ENCODE assay signal across 9 cellular contexts in genomic region chr7:143395187-143396149, GRCh38. TPM values are rescaled to one million over a fixed set of nuclear protein-coding genes. Genes with fewer than 3 reads are reported as not detected.
A peak's percentile ranks its signal among the peaks of the same experiment; 100 is the strongest.
DNase-seq lines count a peak whose midpoint lies in the region; ATAC-seq, FAIRE-seq and TF ChIP-seq lines count a peak whose summit lies in the region.
"Had no signal": no experiment of that assay in that cellular context is flagged by ENCODE, and none has a peak within 500 bp of the region (broad histone marks: within the 10 kb centered on the region; RNA-seq: fewer than 3 reads in every experiment).

No MANE protein-coding gene starts in this region.

- H3K4me2 ChIP-seq in K562 (ENCODE audit: insufficient read depth, low read length) (no peak overlapping the region), mesenchymal stem cell (ENCODE audit: low read length, poor library complexity, severe bottlenecking) (no peak overlapping the region)

- no peaks in the 10 kb centered on the region for H3K9me3 Mint-ChIP-seq in CD4-positive, alpha-beta memory T cell

- peaks cover 23 to 60% of the 10 kb centered on the region in 2 donors for H3K36me3 Mint-ChIP-seq in CD4-positive, alpha-beta memory T cell

- no peak for DNase-seq in CD4-positive, alpha-beta memory T cell
- DNase-seq in K562 (ENCODE audit: extremely low read depth in 1 of 4, low spot score in 3 of 4) (peak; percentile 50 to 64 (median 61)), mesenchymal stem cell (no peak), NCI-H524 (lab: John Stamatoyannopoulos, UW) (no peak), omental fat pad (ENCODE audit: low spot score) (no peak), SK-N-DZ (ENCODE audit: low spot score) (no peak)
- DNase-seq: activated gamma-delta T cell treated with Interleukin-2 at 50 U/mL for 16 hours had no signal

- H2AFZ ChIP-seq in K562 (ENCODE audit: low read depth, low read length) (no peak overlapping the region), mesenchymal stem cell (ENCODE audit: low read depth, low read length) (no peak overlapping the region)

- TF ChIP-seq CTCF in K562 (IDR thresholded peaks at IDR 0.05 in 2 of 3, conservative IDR thresholded peaks at IDR 0.05 in 1 of 3; ENCODE audit: insufficient read depth in 2 of 3, low read depth in 1 of 3, low read length in 3 of 3) (peak; percentile 48 to 57 (median 52)), omental fat pad (IDR thresholded peaks at IDR 0.05) (no peak)

- no peak overlapping the region for H3K4me3 Mint-ChIP-seq in CD4-positive, alpha-beta memory T cell

- H4K20me1 ChIP-seq in K562 (replicated peaks; ENCODE audit: control insufficient read depth, insufficient read depth, low read length) = peaks cover 25% of the 10 kb centered on the region

- no TSS peak for BruUV-seq in K562 (replicated peaks; lab: Mats Ljungman, UMichigan)

- H3K9ac ChIP-seq in K562 (ENCODE audit: insufficient read depth in 1 of 2, low read depth in 2 of 2, low read length in 2 of 2) = peak overlapping the region in 1 of 2 experiments; percentile 21; a peak in 1 of 4 replicates
- H3K9ac ChIP-seq in mesenchymal stem cell (ENCODE audit: low read length) = no peak overlapping the region

- H3K4me1 Mint-ChIP-seq in CD4-positive, alpha-beta memory T cell = peaks cover 4 to 12% (median 9%) of the 10 kb centered on the region in 4 donors

- peak overlapping the region; percentile 50 for H2BK15ac ChIP-seq in mesenchymal stem cell (ENCODE audit: low read depth, poor library complexity, severe bottlenecking)

- no peak overlapping the region for H2BK5ac ChIP-seq in mesenchymal stem cell (ENCODE audit: low read depth, low read length, poor library complexity, severe bottlenecking)

- no peaks in the 10 kb centered on the region for H3K79me1 ChIP-seq in mesenchymal stem cell (replicated peaks; ENCODE audit: low read length, poor library complexity, severe bottlenecking)

- no peak overlapping the region for H4K8ac ChIP-seq in mesenchymal stem cell (ENCODE audit: low read length)

- H3K9me1 ChIP-seq in K562 (ENCODE audit: control insufficient read depth, insufficient read depth, low read length) = peaks cover 3% of the 10 kb centered on the region

- H3K36me3 ChIP-seq in CD4-positive, alpha-beta memory T cell (ENCODE audit: insufficient read depth, low read length) = peaks cover 44% of the 10 kb centered on the region
- H3K36me3 ChIP-seq in K562 (ENCODE audit: control insufficient read depth, insufficient read depth, low read length) (peaks cover 13% of the 10 kb centered on the region; the same call in 1 of the 3 replicates), mesenchymal stem cell (ENCODE audit: control insufficient read depth in 1 of 2, insufficient read depth in 2 of 2, low read depth in 1 of 2, low read length in 2 of 2) (peaks cover 21 to 27% of the 10 kb centered on the region in 2 experiments)

- no peaks in the 10 kb centered on the region for H3K79me2 ChIP-seq in K562 (ENCODE audit: control insufficient read depth, insufficient read depth, low read length)

- CTCF ChIA-PET in CD4-positive, alpha-beta memory T cell (lab: Charles Lee; ENCODE audit: partially characterized antibody) = interaction anchor here (1.2 to 2.0 kb wide), 4 partner anchors 12 to 50 kb away, joined by 3 to 6 read pairs (median 4); no protein-coding TSS in a partner anchor
- CTCF ChIA-PET in K562 (lab: Yijun Ruan, JAX; ENCODE audit: low intra/inter-chr PET ratio) = interaction anchor here (1.4 kb wide), 1 partner anchor 342 kb away, joined by 4 read pairs; no protein-coding TSS in a partner anchor

- no peak for TF ChIP-seq POLR2A in K562 (conservative IDR thresholded peaks at IDR 0.05)

- peak; percentile 49 for ATAC-seq in HG02981 (IDR thresholded peaks at IDR 0.05; ENCODE audit: unreplicated experiment)
- peak; percentile 72 for ATAC-seq in K562
- no peak for ATAC-seq in HG02642 (IDR thresholded peaks at IDR 0.05; ENCODE audit: poor library complexity, unreplicated experiment)
- ATAC-seq in omental fat pad (ENCODE audit: low FRiP score) = no peak

- FAIRE-seq in K562 (lab: Jason Lieb, UNC) = peak; percentile 72

- H3K27ac ChIP-seq in CD4-positive, alpha-beta memory T cell (ENCODE audit: low read depth, low read length) = no peak overlapping the region
- H3K27ac ChIP-seq in K562 (ENCODE audit: extremely low read depth, low read depth, low read length) (no peak overlapping the region), mesenchymal stem cell (ENCODE audit: low read length, poor library complexity, severe bottlenecking) (no peak overlapping the region)

- WGBS in K562 (ENCODE audit: insufficient coverage, low coverage, missing lambda C conversion rate) = 8% methylated on average over 21 of the region's 21 CpGs
- 87% methylated on average over 21 of the region's 21 CpGs for WGBS in mesenchymal stem cell

- intact Hi-C loops in CD4-positive, alpha-beta memory T cell (cut with micrococcal nuclease) = no loop called here
- intact Hi-C loops in K562 (cut with micrococcal nuclease) = no loop called here

- no peak overlapping the region for H3K18ac ChIP-seq in mesenchymal stem cell (ENCODE audit: low read depth in 1 of 2, low read length in 2 of 2)

- POLR2A ChIA-PET in CD4-positive, alpha-beta memory T cell (lab: Charles Lee; ENCODE audit: partially characterized antibody) = interaction anchor here (1.1 to 6.7 kb wide), 5 partner anchors 11 to 146 kb away, joined by 3 to 42 read pairs (median 6); partner anchors contain the start of genes EPHA1 and ZYX
- POLR2A ChIA-PET in K562 (lab: Yijun Ruan, JAX) = interaction anchor here (0.8 to 9.7 kb wide), 5 partner anchors 7 to 11 kb away, joined by 3 to 131 read pairs (median 4); partner anchors contain the start of gene EPHA1

- H3K14ac ChIP-seq in mesenchymal stem cell (ENCODE audit: low read length in 2 of 2) = no peak overlapping the region

- no peaks in the 10 kb centered on the region for H3K27me3 ChIP-seq in CD4-positive, alpha-beta memory T cell (ENCODE audit: insufficient read depth, low read length)
- H3K27me3 ChIP-seq in K562 (ENCODE audit: control insufficient read depth in 2 of 2, insufficient read depth in 2 of 2, low read length in 2 of 2) = peaks cover 38 to 68% of the 10 kb centered on the region in 2 experiments; a peak in 4 of 5 replicates
- no peaks in the 10 kb centered on the region for H3K27me3 ChIP-seq in mesenchymal stem cell (ENCODE audit: control insufficient read depth in 1 of 2, insufficient read depth in 1 of 2, low read length in 2 of 2)

- in situ Hi-C loops in K562 (cut with MboI) = no loop called here

- no peak overlapping the region for H3K4ac ChIP-seq in mesenchymal stem cell (ENCODE audit: low read depth in 1 of 2, low read length in 2 of 2)

- H2BK12ac ChIP-seq in mesenchymal stem cell (ENCODE audit: low read length in 2 of 2) = no peak overlapping the region

- H3K27ac Mint-ChIP-seq in CD4-positive, alpha-beta memory T cell = peak overlapping the region in 6 of 7 donors; percentile 1 to 85 (median 46)

- H3K9me3 ChIP-seq in CD4-positive, alpha-beta memory T cell (ENCODE audit: control insufficient read depth in 1 of 2, low read length in 2 of 2) = no peaks in the 10 kb centered on the region
- H3K9me3 ChIP-seq in K562 (replicated peaks; ENCODE audit: control insufficient read depth, insufficient read depth, low read depth, low read length) = no peaks in the 10 kb centered on the region
- no peaks in the 10 kb centered on the region for H3K9me3 ChIP-seq in mesenchymal stem cell (ENCODE audit: control insufficient read depth, low read length)

- H3K4me3 ChIP-seq in CD4-positive, alpha-beta memory T cell (ENCODE audit: low read length in 2 of 2) = no peak overlapping the region
- H3K4me3 ChIP-seq in K562 (no peak overlapping the region), mesenchymal stem cell (ENCODE audit: insufficient read depth in 1 of 2, low read depth in 1 of 2, low read length in 2 of 2) (no peak overlapping the region)

- no peak overlapping the region for H2AK5ac ChIP-seq in mesenchymal stem cell (ENCODE audit: low read length, severe bottlenecking)

- no peak for TF ChIP-seq EP300 in K562 (IDR thresholded peaks at IDR 0.05; ENCODE audit: low read length)

- no peaks in the 10 kb centered on the region for H3K4me1 ChIP-seq in CD4-positive, alpha-beta memory T cell (ENCODE audit: insufficient read depth, low read length)
- H3K4me1 ChIP-seq in K562 (replicated peaks in 1 of 2; ENCODE audit: control insufficient read depth in 2 of 2, insufficient read depth in 2 of 2, low read length in 2 of 2) (peaks cover 0 to 20% of the 10 kb centered on the region in 2 experiments; a peak in 2 of 5 replicates), mesenchymal stem cell (ENCODE audit: control insufficient read depth, insufficient read depth, low read depth, low read length) (peaks cover 16% of the 10 kb centered on the region)

- H3K27me3 Mint-ChIP-seq in CD4-positive, alpha-beta memory T cell = no peaks in the 10 kb centered on the region

- no peak overlapping the region for H4K91ac ChIP-seq in mesenchymal stem cell (ENCODE audit: low read length)

- no peak overlapping the region for H3K23ac ChIP-seq in mesenchymal stem cell (ENCODE audit: low read length in 2 of 2)

- no peak overlapping the region for H2BK120ac ChIP-seq in mesenchymal stem cell (ENCODE audit: low read depth, low read length)

- TF ChIP-seq RAD21 in K562 (CRISPR knock-in tag; conservative IDR thresholded peaks at IDR 0.05 in 1 of 2, IDR thresholded peaks at IDR 0.05 in 1 of 2) = no peak; a peak in 1 of 4 replicates

RNA-seq across cellular contexts. Expression of gene EPHA1, which starts 13.2 kb away (rescaled TPM):
- total RNA-seq in CD4-positive, alpha-beta memory T cell = 10 to 100 TPM; 30.7 to 34.4 TPM
- 10 to 100 TPM in 1 of 2 donors, 1 to 10 TPM in 1; 4.2 to 14.4 TPM for polyA plus RNA-seq in CD4-positive, alpha-beta memory T cell
- 0.37 TPM in 1 of 2 replicates, not detected in the other for total RNA-seq in K562 (2011; cell fraction: chromatin; rRNA removed; ENCODE audit: low replicate concordance)
- total RNA-seq in K562 (2011; cell fraction: nucleolus; rRNA removed) = 0.26 and 0.67 TPM in 2 replicates
- 0.37 TPM in 1 of 2 replicates, not detected in the other for total RNA-seq in K562 (2011; cell fraction: nucleoplasm; rRNA removed)
- total RNA-seq in K562 (2014; rRNA removed) (not detected in 2 replicates), K562 (2014; rRNA removed; fragmentation: Illumina TruSeq; extraction: Trizol) (not detected in 2 replicates), K562 (2015; rRNA removed; fragmentation: Illumina TruSeq; extraction: Trizol) (not detected in 2 replicates), K562 (2021) (0.22 and 0.25 TPM in 2 replicates), omental fat pad (under 1 TPM in 2 of 4 donors, not detected in 2; 0.13 to 0.46 TPM)
- polyA plus RNA-seq in K562 (2011; rRNA removed) (0.07 and 0.32 TPM in 2 replicates), K562 (2014; fragmentation: Illumina TruSeq; extraction: Trizol) (not detected in 2 replicates), K562 (2014; fragmentation: Nextera tagmentation; extraction: Ambion mirVana) (not detected), K562 (2014; rRNA removed) (0.05 and 0.57 TPM in 2 replicates)
- polyA plus RNA-seq in K562 (2011; cell fraction: cytosol; rRNA removed) = 0.03 and 0.39 TPM in 2 replicates
- 0.25 and 1.1 TPM in 2 replicates for polyA plus RNA-seq in K562 (2011; cell fraction: nucleus; rRNA removed)
- 2.7 and 3.5 TPM in 2 replicates for polyA plus RNA-seq in K562 (2012)
- polyA minus RNA-seq in K562 (2011; rRNA and poly(A)+ RNA removed) = 0.14 TPM in 1 of 2 replicates, not detected in the other
- polyA minus RNA-seq in K562 (2011; cell fraction: cytosol; rRNA and poly(A)+ RNA removed) = not detected in 2 replicates
- polyA minus RNA-seq in K562 (2011; cell fraction: nucleus; rRNA and poly(A)+ RNA removed) = 0.54 TPM in 1 of 2 replicates, not detected in the other
- 0.10 TPM for polyA plus RNA-seq in mesenchymal stem cell (2013, experiment 1 of 2)
- polyA plus RNA-seq in mesenchymal stem cell (2013, experiment 2 of 2) = 0.03 TPM
- not detected in 2 replicates for polyA plus RNA-seq in SK-N-DZ (2014; cell fraction: cytosol; rRNA removed)
- polyA plus RNA-seq in SK-N-DZ (2014; cell fraction: nucleus; rRNA removed) = not detected in 2 replicates

RNA-seq across cellular contexts. Expression of gene ZYX, which starts 14.3 kb away (rescaled TPM):
- 100 to 1,000 TPM; 145 to 148 TPM for total RNA-seq in CD4-positive, alpha-beta memory T cell
- 100 to 1,000 TPM in 1 of 2 donors, 10 to 100 TPM in 1; 55.7 to 145 TPM for polyA plus RNA-seq in CD4-positive, alpha-beta memory T cell
- 38.7 and 99.5 TPM in 2 replicates for total RNA-seq in K562 (2011; cell fraction: chromatin; rRNA removed; ENCODE audit: low replicate concordance)
- total RNA-seq in K562 (2011; cell fraction: nucleolus; rRNA removed) = 54.7 and 66.9 TPM in 2 replicates
- 41.5 and 64.4 TPM in 2 replicates for total RNA-seq in K562 (2011; cell fraction: nucleoplasm; rRNA removed)
- total RNA-seq in K562 (2014; rRNA removed) (26.9 and 37.8 TPM in 2 replicates), K562 (2014; rRNA removed; fragmentation: Illumina TruSeq; extraction: Trizol) (9.2 and 11.5 TPM in 2 replicates), K562 (2015; rRNA removed; fragmentation: Illumina TruSeq; extraction: Trizol) (15.7 and 17.3 TPM in 2 replicates), K562 (2021) (114 and 130 TPM in 2 replicates), omental fat pad (100 to 1,000 TPM in 1 of 4 donors, 10 to 100 TPM in 3; 48.2 to 138 (median 62.8) TPM)
- polyA plus RNA-seq in K562 (2011; rRNA removed) (9.0 and 18.5 TPM in 2 replicates), K562 (2014; fragmentation: Illumina TruSeq; extraction: Trizol) (81.7 and 116 TPM in 2 replicates), K562 (2014; fragmentation: Nextera tagmentation; extraction: Ambion mirVana) (1 to 10 TPM; 1.8 to 3.1 TPM), K562 (2014; rRNA removed) (30.0 and 35.0 TPM in 2 replicates)
- polyA plus RNA-seq in K562 (2011; cell fraction: cytosol; rRNA removed) = 15.7 and 26.2 TPM in 2 replicates
- polyA plus RNA-seq in K562 (2011; cell fraction: nucleus; rRNA removed) = 53.7 and 98.4 TPM in 2 replicates
- polyA plus RNA-seq in K562 (2012) = 141 and 252 TPM in 2 replicates
- 8.3 and 9.5 TPM in 2 replicates for polyA minus RNA-seq in K562 (2011; rRNA and poly(A)+ RNA removed)
- polyA minus RNA-seq in K562 (2011; cell fraction: cytosol; rRNA and poly(A)+ RNA removed) = 57.5 and 83.9 TPM in 2 replicates
- polyA minus RNA-seq in K562 (2011; cell fraction: nucleus; rRNA and poly(A)+ RNA removed) = 35.4 and 38.0 TPM in 2 replicates
- 317 TPM for polyA plus RNA-seq in mesenchymal stem cell (2013, experiment 1 of 2)
- 305 TPM for polyA plus RNA-seq in mesenchymal stem cell (2013, experiment 2 of 2)
- 10.1 and 11.9 TPM in 2 replicates for polyA plus RNA-seq in SK-N-DZ (2014; cell fraction: cytosol; rRNA removed)
- 12.2 and 19.2 TPM in 2 replicates for polyA plus RNA-seq in SK-N-DZ (2014; cell fraction: nucleus; rRNA removed)

RNA-seq across cellular contexts. Expression of gene FAM131B, which starts 33.0 kb away (rescaled TPM):
- under 1 TPM; 0.61 to 0.97 TPM for total RNA-seq in CD4-positive, alpha-beta memory T cell
- polyA plus RNA-seq in CD4-positive, alpha-beta memory T cell = not detected
- total RNA-seq in K562 (2011; cell fraction: chromatin; rRNA removed; ENCODE audit: low replicate concordance) = 0.07 TPM in 1 of 2 replicates, not detected in the other
- total RNA-seq in K562 (2011; cell fraction: nucleolus; rRNA removed) = not detected in 2 replicates
- total RNA-seq in K562 (2011; cell fraction: nucleoplasm; rRNA removed) = not detected in 2 replicates
- total RNA-seq in K562 (2014; rRNA removed) (not detected in 2 replicates), K562 (2014; rRNA removed; fragmentation: Illumina TruSeq; extraction: Trizol) (not detected in 2 replicates), K562 (2015; rRNA removed; fragmentation: Illumina TruSeq; extraction: Trizol) (not detected in 2 replicates), K562 (2021) (0.04 TPM in 2 replicates), omental fat pad (1 to 10 TPM in 1 of 4 donors, under 1 TPM in 3; 0.56 to 1.2 (median 0.77) TPM)
- polyA plus RNA-seq in K562 (2011; rRNA removed) (0.03 and 0.11 TPM in 2 replicates), K562 (2014; fragmentation: Illumina TruSeq; extraction: Trizol) (not detected in 2 replicates), K562 (2014; fragmentation: Nextera tagmentation; extraction: Ambion mirVana) (not detected), K562 (2014; rRNA removed) (not detected in 2 replicates)
- not detected in 2 replicates for polyA plus RNA-seq in K562 (2011; cell fraction: cytosol; rRNA removed)
- 0.09 TPM in 1 of 2 replicates, not detected in the other for polyA plus RNA-seq in K562 (2011; cell fraction: nucleus; rRNA removed)
- polyA plus RNA-seq in K562 (2012) = 0.03 TPM in 2 replicates
- not detected in 2 replicates for polyA minus RNA-seq in K562 (2011; rRNA and poly(A)+ RNA removed)
- polyA minus RNA-seq in K562 (2011; cell fraction: cytosol; rRNA and poly(A)+ RNA removed) = 0.29 TPM in 1 of 2 replicates, not detected in the other
- polyA minus RNA-seq in K562 (2011; cell fraction: nucleus; rRNA and poly(A)+ RNA removed) = 0.33 TPM in 1 of 2 replicates, not detected in the other
- 0.28 TPM for polyA plus RNA-seq in mesenchymal stem cell (2013, experiment 1 of 2)
- 0.30 TPM for polyA plus RNA-seq in mesenchymal stem cell (2013, experiment 2 of 2)
- polyA plus RNA-seq in SK-N-DZ (2014; cell fraction: cytosol; rRNA removed) = 12.0 and 14.0 TPM in 2 replicates
- 9.8 and 11.6 TPM in 2 replicates for polyA plus RNA-seq in SK-N-DZ (2014; cell fraction: nucleus; rRNA removed)

RNA-seq across cellular contexts. Expression of gene TAS2R60, which starts 47.8 kb away (rescaled TPM):
- 1 to 10 TPM in 1 of 2 experiments, under 1 TPM in 1; 0.36 to 1.4 TPM for total RNA-seq in CD4-positive, alpha-beta memory T cell
- polyA plus RNA-seq in CD4-positive, alpha-beta memory T cell = under 1 TPM; 0.89 to 0.94 TPM
- total RNA-seq in K562 (2011; cell fraction: chromatin; rRNA removed; ENCODE audit: low replicate concordance) = 1.6 and 5.5 TPM in 2 replicates
- total RNA-seq in K562 (2011; cell fraction: nucleolus; rRNA removed) = 1.0 and 1.1 TPM in 2 replicates
- total RNA-seq in K562 (2011; cell fraction: nucleoplasm; rRNA removed) = 0.88 and 3.2 TPM in 2 replicates
- total RNA-seq in K562 (2014; rRNA removed) (not detected in 2 replicates), K562 (2014; rRNA removed; fragmentation: Illumina TruSeq; extraction: Trizol) (not detected in 2 replicates), K562 (2015; rRNA removed; fragmentation: Illumina TruSeq; extraction: Trizol) (not detected in 2 replicates), K562 (2021) (not detected in 2 replicates), omental fat pad (not detected)
- polyA plus RNA-seq in K562 (2011; rRNA removed) (0.08 TPM in 2 replicates), K562 (2014; fragmentation: Illumina TruSeq; extraction: Trizol) (not detected in 2 replicates), K562 (2014; fragmentation: Nextera tagmentation; extraction: Ambion mirVana) (not detected), K562 (2014; rRNA removed) (0.28 TPM in 1 of 2 replicates, not detected in the other)
- not detected in 2 replicates for polyA plus RNA-seq in K562 (2011; cell fraction: cytosol; rRNA removed)
- polyA plus RNA-seq in K562 (2011; cell fraction: nucleus; rRNA removed) = 0.33 and 0.53 TPM in 2 replicates
- polyA plus RNA-seq in K562 (2012) = 0.08 and 0.14 TPM in 2 replicates
- polyA minus RNA-seq in K562 (2011; rRNA and poly(A)+ RNA removed) = 0.27 and 0.46 TPM in 2 replicates
- polyA minus RNA-seq in K562 (2011; cell fraction: cytosol; rRNA and poly(A)+ RNA removed) = not detected in 2 replicates
- 0.54 and 0.67 TPM in 2 replicates for polyA minus RNA-seq in K562 (2011; cell fraction: nucleus; rRNA and poly(A)+ RNA removed)
- polyA plus RNA-seq in mesenchymal stem cell (2013, experiment 1 of 2) = not detected
- not detected for polyA plus RNA-seq in mesenchymal stem cell (2013, experiment 2 of 2)
- polyA plus RNA-seq in SK-N-DZ (2014; cell fraction: cytosol; rRNA removed) = not detected in 2 replicates
- not detected in 2 replicates for polyA plus RNA-seq in SK-N-DZ (2014; cell fraction: nucleus; rRNA removed)

Comparison
In these comparisons a context has a peak if more than half of its experiments do, and no peak if none do; other contexts are left out.
1. DNase-seq: peak in K562 (4 of 4); none in CD4-positive, alpha-beta memory T cell (0 of 5), mesenchymal stem cell (single experiment), NCI-H524 (0 of 2), omental fat pad (single experiment) and SK-N-DZ (single experiment).
2. ATAC-seq: peak in HG02981 (single experiment) and K562 (single experiment); none in HG02642 (single experiment) and omental fat pad (single experiment).
3. CTCF ChIP-seq: peak in K562 (3 of 3); none in omental fat pad (0 of 3).
4. RNA of gene EPHA1, which starts 13.2 kb away (total RNA-seq): 30.7 to 34.4 TPM in CD4-positive, alpha-beta memory T cell; 0.13 to 0.46 TPM in omental fat pad and 0.22 to 0.67 TPM in K562; every median in the first group is over 10 times any median in the second.